Comparison of ENCODE assay signal across 10 cellular contexts in genomic region chr7:15839415-15840100, GRCh38.
DNase-seq lines count a peak whose midpoint lies in the region; ATAC-seq and TF ChIP-seq lines count a peak whose summit lies in the region.
"Had no signal": no experiment of that assay in that cellular context is flagged by ENCODE, and none has a peak within 500 bp of the region (broad histone marks: within the 10 kb centered on the region; RNA-seq: fewer than 3 reads in every experiment).

No MANE protein-coding gene starts in this region.

- H3K4me3 ChIP-seq in choroid plexus epithelial cell (ENCODE audit: low read depth, low read length) (peak overlapping the region; percentile 50), thoracic aorta (peak overlapping the region; percentile 72)
- no peak overlapping the region for H3K4me3 ChIP-seq in effector memory CD4-positive, alpha-beta T cell (ENCODE audit: insufficient read depth, low read depth, low read length, poor library complexity, severe bottlenecking)

- H3K36me3 ChIP-seq in thoracic aorta: no peaks in the 10 kb centered on the region
- no peaks in the 10 kb centered on the region for H3K36me3 ChIP-seq in effector memory CD4-positive, alpha-beta T cell (ENCODE audit: control insufficient read depth, insufficient read depth, low read length)

- H3K9me3 ChIP-seq in thoracic aorta: no peaks in the 10 kb centered on the region
- H3K9me3 ChIP-seq in effector memory CD4-positive, alpha-beta T cell (ENCODE audit: control insufficient read depth, low read length): no peaks in the 10 kb centered on the region

- ATAC-seq in thoracic aorta (ENCODE audit: insufficient number of reproducible peaks, low FRiP score, low read depth): no peak
- no peak for ATAC-seq in HG03025 (IDR thresholded peaks at IDR 0.05; ENCODE audit: low FRiP score, unreplicated experiment)
- ATAC-seq: stimulated activated naive CD8-positive, alpha-beta T cell treated with anti-CD3 and anti-CD28 coated beads, Interleukin-15, Interleukin-2, amounts not matched to agents 100 U/mL and 50 U/mL, for 24 hours had no signal

- H3K4me1 Mint-ChIP-seq in HFFc6 (ENCODE audit: low read depth): peaks cover 38% of the 10 kb centered on the region
- H3K4me1 Mint-ChIP-seq: immature natural killer cell had no signal

- no peaks in the 10 kb centered on the region for H3K27me3 Mint-ChIP-seq in HFFc6 (ENCODE audit: insufficient read depth)

- no peaks in the 10 kb centered on the region for H3K9me3 Mint-ChIP-seq in HFFc6

- H3K4me1 ChIP-seq in thoracic aorta (ENCODE audit: control insufficient read depth in 1 of 2, low read depth in 2 of 2): peaks cover 7 to 18% of the 10 kb centered on the region in 2 donors
- no peaks in the 10 kb centered on the region for H3K4me1 ChIP-seq in effector memory CD4-positive, alpha-beta T cell (ENCODE audit: control insufficient read depth, insufficient read depth, low read length, poor library complexity, severe bottlenecking)

- no peaks in the 10 kb centered on the region for H3K27me3 ChIP-seq in thoracic aorta (replicated peaks; ENCODE audit: insufficient read depth)
- H3K27me3 ChIP-seq in effector memory CD4-positive, alpha-beta T cell (replicated peaks; ENCODE audit: control insufficient read depth, insufficient read depth, low read length, poor library complexity, severe bottlenecking): no peaks in the 10 kb centered on the region

- peak overlapping the region; percentile 45 to 62 for H3K27ac ChIP-seq in thoracic aorta
- no peak overlapping the region for H3K27ac ChIP-seq in effector memory CD4-positive, alpha-beta T cell (ENCODE audit: insufficient read depth, low read length, poor library complexity, severe bottlenecking)

- H3K27ac Mint-ChIP-seq in HFFc6: peak overlapping the region; percentile 53; the same call in 1 of the 2 replicates
- H3K27ac Mint-ChIP-seq: immature natural killer cell had no signal

- DNase-seq in HFFc6: no peak
- peak; percentile 49 for DNase-seq in choroid plexus epithelial cell (ENCODE audit: low read depth)
- peak; percentile 83 for DNase-seq in left kidney (ENCODE audit: low read depth, low spot score)
- DNase-seq in thoracic aorta (ENCODE audit: low spot score): no peak
- no peak for DNase-seq in effector memory CD4-positive, alpha-beta T cell
- DNase-seq in NCI-H1092 (lab: John Stamatoyannopoulos, UW): no peak
- DNase-seq in COLO829 (ENCODE audit: low spot score): no peak
- DNase-seq: immature natural killer cell; stimulated activated naive CD8-positive, alpha-beta T cell treated with anti-CD3 and anti-CD28 coated beads, Interleukin-15, Interleukin-2, amounts not matched to agents 100 U/mL and 50 U/mL, for 24 hours had no signal

- peak overlapping the region; percentile 83 for H3K4me3 Mint-ChIP-seq in HFFc6
- H3K4me3 Mint-ChIP-seq: immature natural killer cell had no signal

- H3K36me3 Mint-ChIP-seq in HFFc6 (ENCODE audit: low read depth): no peaks in the 10 kb centered on the region

- TF ChIP-seq CTCF in HFFc6 (IDR thresholded peaks at IDR 0.05): no peak
- no peak for TF ChIP-seq CTCF in choroid plexus epithelial cell (conservative IDR thresholded peaks at IDR 0.05; ENCODE audit: low read depth, low read length)
- no peak for TF ChIP-seq CTCF in thoracic aorta (IDR thresholded peaks at IDR 0.05)

Comparison
In these comparisons a context has a peak if more than half of its experiments do, and no peak if none do; other contexts are left out.
1. DNase-seq: peak in choroid plexus epithelial cell (single experiment) and left kidney (single experiment); none in HFFc6 (single experiment), thoracic aorta (single experiment), effector memory CD4-positive, alpha-beta T cell (0 of 3), NCI-H1092 (single experiment) and COLO829 (single experiment).